Comparison of ENCODE assay signal across 18 cellular contexts in the genomic region with DNA sequence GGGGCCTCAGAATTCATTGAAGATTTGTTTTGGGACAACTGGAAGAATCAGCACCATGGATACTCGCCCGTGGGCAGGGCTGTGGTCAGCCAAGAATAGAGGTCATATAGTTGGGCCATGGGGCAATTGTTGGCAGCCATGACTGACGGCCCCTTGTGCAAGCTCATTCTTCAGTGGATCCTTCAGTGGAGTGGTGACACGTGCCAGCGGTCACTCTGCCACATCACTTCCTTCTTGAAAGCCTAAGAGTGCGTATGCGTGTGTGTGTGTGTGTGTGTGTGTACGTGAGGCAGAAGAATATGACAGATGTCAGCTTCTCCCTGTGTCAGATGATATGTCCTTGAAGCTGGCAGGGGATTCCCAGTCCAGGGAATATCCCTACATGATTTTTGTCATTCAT. TPM values are rescaled to one million over a fixed set of nuclear protein-coding genes. Genes with fewer than 3 reads are reported as not detected.
DNase-seq lines count a peak whose midpoint lies in the region; ATAC-seq and TF ChIP-seq lines count a peak whose summit lies in the region.
"Had no signal": no experiment of that assay in that cellular context is flagged by ENCODE, and none has a peak within 500 bp of the region (broad histone marks: within the 10 kb centered on the region; RNA-seq: fewer than 3 reads in every experiment).

No MANE protein-coding gene starts in this region.

- peak overlapping the region; percentile 53 to 95 for H3K27ac Mint-ChIP-seq in effector memory CD8-positive, alpha-beta T cell
- peak overlapping the region in 1 of 9 donors; percentile 1 for H3K27ac Mint-ChIP-seq in naive thymus-derived CD4-positive, alpha-beta T cell
- H3K27ac Mint-ChIP-seq: activated CD4-positive, alpha-beta memory T cell treated with anti-CD3 and anti-CD28 coated beads for 36 hours; GM23338; stimulated activated naive CD8-positive, alpha-beta T cell treated with anti-CD3 and anti-CD28 coated beads, Interleukin-15, Interleukin-2, amounts not matched to agents 100 ng/mL and 50 ng/mL, for 24 hours had no signal

- no peak for DNase-seq in A673 (ENCODE audit: low spot score)
- peak; percentile 62 for DNase-seq in NCI-H2029 (lab: John Stamatoyannopoulos, UW)
- DNase-seq in effector memory CD8-positive, alpha-beta T cell, result no peak
- DNase-seq in naive thymus-derived CD4-positive, alpha-beta T cell, result no peak
- no peak for DNase-seq in GM03348 (ENCODE audit: low spot score)
- DNase-seq in NCI-H128 (lab: John Stamatoyannopoulos, UW; ENCODE audit: unreplicated experiment), result no peak
- DNase-seq in AG08395 (ENCODE audit: low spot score), result no peak
- DNase-seq: activated CD4-positive, alpha-beta memory T cell treated with anti-CD3 and anti-CD28 coated beads for 36 hours; activated effector memory CD4-positive, alpha-beta T cell treated with Interleukin-2 at 50 U/mL for 16 hours; dermis blood vessel endothelial cell; KG1; NCI-H2081; T1000 had no signal

- H3K36me3 ChIP-seq in A673 (ENCODE audit: insufficient read depth, low read length, poor library complexity, severe bottlenecking), result peaks cover 12% of the 10 kb centered on the region
- peaks cover 0 to 17% (median 0%) of the 10 kb centered on the region in 3 experiments for H3K36me3 ChIP-seq in naive thymus-derived CD4-positive, alpha-beta T cell (ENCODE audit: control insufficient read depth in 2 of 3, insufficient read depth in 3 of 3, low read length in 3 of 3)

- no peaks in the 10 kb centered on the region for H3K9me3 ChIP-seq in A673 (ENCODE audit: low read depth, low read length, poor library complexity, severe bottlenecking)
- no peaks in the 10 kb centered on the region for H3K9me3 ChIP-seq in naive thymus-derived CD4-positive, alpha-beta T cell (ENCODE audit: control insufficient read depth in 2 of 3, low read length in 3 of 3)

- no peaks in the 10 kb centered on the region for H3K4me1 ChIP-seq in A673 (ENCODE audit: insufficient read depth, low read length, poor library complexity, severe bottlenecking)
- peaks cover 14 to 19% of the 10 kb centered on the region in 2 donors for H3K4me1 ChIP-seq in naive thymus-derived CD4-positive, alpha-beta T cell (ENCODE audit: control insufficient read depth in 2 of 2, insufficient read depth in 2 of 2, low read length in 2 of 2)

- H3K27me3 ChIP-seq in A673 (replicated peaks; ENCODE audit: insufficient read depth, low read depth, low read length, poor library complexity), result no peaks in the 10 kb centered on the region
- H3K27me3 ChIP-seq in naive thymus-derived CD4-positive, alpha-beta T cell (ENCODE audit: control insufficient read depth in 2 of 2, insufficient read depth in 2 of 2, low read length in 2 of 2), result no peaks in the 10 kb centered on the region

- POLR2A ChIA-PET in A673 (lab: Charles Lee; ENCODE audit: low non-redundant PET), result interaction anchor here (0.5 to 0.7 kb wide), 3 partner anchors 44 to 577 kb away, joined by 3 to 6 read pairs (median 3); no protein-coding TSS in a partner anchor
- POLR2A ChIA-PET in naive thymus-derived CD4-positive, alpha-beta T cell (lab: Charles Lee), result no interaction called here

- H3K4me1 Mint-ChIP-seq in effector memory CD8-positive, alpha-beta T cell (ENCODE audit: low read depth in 2 of 2), result peaks cover 27 to 28% of the 10 kb centered on the region in 2 donors
- peaks cover 25 to 40% (median 32%) of the 10 kb centered on the region in 7 donors for H3K4me1 Mint-ChIP-seq in naive thymus-derived CD4-positive, alpha-beta T cell
- H3K4me1 Mint-ChIP-seq: GM23338 had no signal

- TF ChIP-seq CTCF in A673 (conservative IDR thresholded peaks at IDR 0.05; ENCODE audit: low read depth, low read length), result no peak

- no peak for ATAC-seq in effector memory CD8-positive, alpha-beta T cell (replicated peaks)
- ATAC-seq in naive thymus-derived CD4-positive, alpha-beta T cell, result peak; percentile 82
- ATAC-seq in HG02970 (IDR thresholded peaks at IDR 0.05; ENCODE audit: low FRiP score, unreplicated experiment), result no peak
- ATAC-seq: GM23338, left colon had no signal

- H3K27me3 Mint-ChIP-seq in effector memory CD8-positive, alpha-beta T cell, result no peaks in the 10 kb centered on the region
- H3K27me3 Mint-ChIP-seq in naive thymus-derived CD4-positive, alpha-beta T cell, result no peaks in the 10 kb centered on the region
- H3K27me3 Mint-ChIP-seq: activated CD4-positive, alpha-beta memory T cell treated with anti-CD3 and anti-CD28 coated beads for 36 hours; stimulated activated naive CD8-positive, alpha-beta T cell treated with anti-CD3 and anti-CD28 coated beads, Interleukin-15, Interleukin-2, amounts not matched to agents 100 ng/mL and 50 ng/mL, for 24 hours had no signal

- H3K36me3 Mint-ChIP-seq in effector memory CD8-positive, alpha-beta T cell (ENCODE audit: insufficient read depth), result peaks cover 8% of the 10 kb centered on the region
- peaks cover 3 to 19% (median 11%) of the 10 kb centered on the region in 5 donors for H3K36me3 Mint-ChIP-seq in naive thymus-derived CD4-positive, alpha-beta T cell

- no peak overlapping the region for H3K4me3 ChIP-seq in A673 (ENCODE audit: low read depth, low read length, poor library complexity, severe bottlenecking)
- no peak overlapping the region for H3K4me3 ChIP-seq in naive thymus-derived CD4-positive, alpha-beta T cell (ENCODE audit: low read length)
- H3K4me3 ChIP-seq: GM23338 had no signal

- intact Hi-C loops in A673 (cut with micrococcal nuclease; ENCODE audit: unreplicated experiment), result no loop called here
- intact Hi-C loops in naive thymus-derived CD4-positive, alpha-beta T cell (cut with micrococcal nuclease), result no loop called here

- BruUV-seq in A673 (replicated peaks; lab: Mats Ljungman, UMichigan), result TSS peak; percentile 20

- no peak overlapping the region for H3K27ac ChIP-seq in A673 (ENCODE audit: low read depth, low read length, poor library complexity, severe bottlenecking)
- H3K27ac ChIP-seq in naive thymus-derived CD4-positive, alpha-beta T cell (ENCODE audit: low read depth, low read length), result no peak overlapping the region

- CTCF ChIA-PET in A673 (lab: Charles Lee), result no interaction called here
- CTCF ChIA-PET in naive thymus-derived CD4-positive, alpha-beta T cell (lab: Charles Lee), result interaction anchor here (1.5 kb wide), 1 partner anchor 20 kb away, joined by 3 read pairs; no protein-coding TSS in a partner anchor

- no peaks in the 10 kb centered on the region for H3K9me3 Mint-ChIP-seq in effector memory CD8-positive, alpha-beta T cell
- H3K9me3 Mint-ChIP-seq in naive thymus-derived CD4-positive, alpha-beta T cell, result no peaks in the 10 kb centered on the region
- H3K9me3 Mint-ChIP-seq: activated CD4-positive, alpha-beta memory T cell treated with anti-CD3 and anti-CD28 coated beads for 36 hours; GM23338; nephron; stimulated activated naive CD8-positive, alpha-beta T cell treated with anti-CD3 and anti-CD28 coated beads, Interleukin-15, Interleukin-2, amounts not matched to agents 100 ng/mL and 50 ng/mL, for 24 hours had no signal

- no peak overlapping the region for H3K4me3 Mint-ChIP-seq in effector memory CD8-positive, alpha-beta T cell
- H3K4me3 Mint-ChIP-seq in naive thymus-derived CD4-positive, alpha-beta T cell, result no peak overlapping the region
- H3K4me3 Mint-ChIP-seq: activated CD4-positive, alpha-beta memory T cell treated with anti-CD3 and anti-CD28 coated beads for 36 hours; GM23338; nephron; stimulated activated naive CD8-positive, alpha-beta T cell treated with anti-CD3 and anti-CD28 coated beads, Interleukin-15, Interleukin-2, amounts not matched to agents 100 ng/mL and 50 ng/mL, for 24 hours had no signal

RNA-seq across cellular contexts. Expression of gene IL18BP, which starts 1.8 kb away (rescaled TPM):
- total RNA-seq in A673 (2021), result 10.6 and 12.2 TPM in 2 replicates
- 10 to 100 TPM; 17.6 to 30.2 (median 23.1) TPM for total RNA-seq in naive thymus-derived CD4-positive, alpha-beta T cell
- 10 to 100 TPM; 14.4 to 15.1 TPM for polyA plus RNA-seq in naive thymus-derived CD4-positive, alpha-beta T cell
